9 cellular contexts compared by ENCODE assay signal in genomic region chr6:10534418-10534760, GRCh38. TPM values are rescaled to one million over a fixed set of nuclear protein-coding genes. Genes with fewer than 3 reads are reported as not detected.
DNase-seq lines count a peak whose midpoint lies in the region; ATAC-seq and TF ChIP-seq lines count a peak whose summit lies in the region.
"Had no signal": no experiment of that assay in that cellular context is flagged by ENCODE, and none has a peak within 500 bp of the region (broad histone marks: within the 10 kb centered on the region; RNA-seq: fewer than 3 reads in every experiment).

No MANE protein-coding gene starts in this region.

- peaks cover 18 to 43% of the 10 kb centered on the region in 2 donors for H3K27me3 Mint-ChIP-seq in natural killer cell treated with Interleukin-12 subunit alpha and Interleukin-12 subunit beta and Interleukin-15 and Interleukin-18, amount 100 ng/mL, for 72 hours
- H3K27me3 Mint-ChIP-seq in natural killer cell (ENCODE audit: low read depth in 2 of 2) (peaks cover 26 to 30% of the 10 kb centered on the region in 2 donors), mesothelial cell of epicardium (ENCODE audit: low read depth) (no peaks in the 10 kb centered on the region)
- H3K27me3 Mint-ChIP-seq in stimulated activated naive B cell treated with anti-CD40 and anti-IgM and Interleukin-4, amounts not matched to agents 10 μg/mL and 1 μg/mL and 100 μg/mL, for 72 hours = no peaks in the 10 kb centered on the region
- H3K27me3 Mint-ChIP-seq: activated T-cell treated with anti-CD3 and anti-CD28 coated beads, Interleukin-2, amount 50 U/mL, for 24 hours had no signal

- no peak for ATAC-seq in natural killer cell treated with Interleukin-12 subunit alpha and Interleukin-12 subunit beta and Interleukin-15 and Interleukin-18, amount 100 ng/mL, for 72 hours
- ATAC-seq in natural killer cell = no peak
- ATAC-seq in HG02571 (IDR thresholded peaks at IDR 0.05; ENCODE audit: unreplicated experiment) = peak; percentile 16
- ATAC-seq in HG03457 (IDR thresholded peaks at IDR 0.05; ENCODE audit: unreplicated experiment) = peak; percentile 16
- peak; percentile 60 to 70 for ATAC-seq in stimulated activated naive B cell treated with anti-CD40 and anti-IgM and Interleukin-4, amounts not matched to agents 10 μg/mL and 1 μg/mL and 100 μg/mL, for 72 hours (replicated peaks)

- TF ChIP-seq CTCF in natural killer cell (IDR thresholded peaks at IDR 0.05) (no peak), mesothelial cell of epicardium (IDR thresholded peaks at IDR 0.05; ENCODE audit: unreplicated experiment) (no peak)

- no peak for DNase-seq in natural killer cell treated with Interleukin-12 subunit alpha and Interleukin-12 subunit beta and Interleukin-15 and Interleukin-18, amount 100 ng/mL, for 72 hours (ENCODE audit: low spot score)
- DNase-seq in natural killer cell (no peak), globus pallidus (ENCODE audit: low spot score) (no peak), NCI-H82 treated with DMSO at 0.1 percent for 48 hours (lab: John Stamatoyannopoulos, UW; ENCODE audit: unreplicated experiment) (no peak), mesothelial cell of epicardium (ENCODE audit: low spot score in 2 of 2, unreplicated experiment in 2 of 2) (no peak)
- no peak for DNase-seq in stimulated activated naive B cell treated with anti-CD40 and anti-IgM and Interleukin-4, amounts not matched to agents 10 μg/mL and 1 μg/mL and 100 μg/mL, for 72 hours

- intact Hi-C loops in natural killer cell (cut with micrococcal nuclease) = no loop called here

- H3K4me1 Mint-ChIP-seq in natural killer cell treated with Interleukin-12 subunit alpha and Interleukin-12 subunit beta and Interleukin-15 and Interleukin-18, amount 100 ng/mL, for 72 hours (ENCODE audit: low read depth in 2 of 2) = peaks cover 20 to 21% of the 10 kb centered on the region in 2 donors
- peaks cover 6 to 24% of the 10 kb centered on the region in 2 donors for H3K4me1 Mint-ChIP-seq in natural killer cell
- peaks cover 51 to 86% of the 10 kb centered on the region in 2 donors for H3K4me1 Mint-ChIP-seq in stimulated activated naive B cell treated with anti-CD40 and anti-IgM and Interleukin-4, amounts not matched to agents 10 μg/mL and 1 μg/mL and 100 μg/mL, for 72 hours
- no peaks in the 10 kb centered on the region for H3K4me1 Mint-ChIP-seq in mesothelial cell of epicardium

- H3K27ac Mint-ChIP-seq in natural killer cell treated with Interleukin-12 subunit alpha and Interleukin-12 subunit beta and Interleukin-15 and Interleukin-18, amount 100 ng/mL, for 72 hours = peak overlapping the region in 1 of 2 donors; percentile 47
- no peak overlapping the region for H3K27ac Mint-ChIP-seq in natural killer cell
- H3K27ac Mint-ChIP-seq in stimulated activated naive B cell treated with anti-CD40 and anti-IgM and Interleukin-4, amounts not matched to agents 10 μg/mL and 1 μg/mL and 100 μg/mL, for 72 hours = peak overlapping the region; percentile 100
- no peak overlapping the region for H3K27ac Mint-ChIP-seq in mesothelial cell of epicardium

- no peaks in the 10 kb centered on the region for H3K36me3 Mint-ChIP-seq in natural killer cell treated with Interleukin-12 subunit alpha and Interleukin-12 subunit beta and Interleukin-15 and Interleukin-18, amount 100 ng/mL, for 72 hours
- H3K36me3 Mint-ChIP-seq in natural killer cell (no peaks in the 10 kb centered on the region), mesothelial cell of epicardium (peaks cover 32% of the 10 kb centered on the region)
- peaks cover 23 to 45% of the 10 kb centered on the region in 2 donors for H3K36me3 Mint-ChIP-seq in stimulated activated naive B cell treated with anti-CD40 and anti-IgM and Interleukin-4, amounts not matched to agents 10 μg/mL and 1 μg/mL and 100 μg/mL, for 72 hours

- H3K9me3 Mint-ChIP-seq in natural killer cell treated with Interleukin-12 subunit alpha and Interleukin-12 subunit beta and Interleukin-15 and Interleukin-18, amount 100 ng/mL, for 72 hours = no peaks in the 10 kb centered on the region
- no peaks in the 10 kb centered on the region for H3K9me3 Mint-ChIP-seq in natural killer cell
- H3K9me3 Mint-ChIP-seq in stimulated activated naive B cell treated with anti-CD40 and anti-IgM and Interleukin-4, amounts not matched to agents 10 μg/mL and 1 μg/mL and 100 μg/mL, for 72 hours = no peaks in the 10 kb centered on the region
- no peaks in the 10 kb centered on the region for H3K9me3 Mint-ChIP-seq in mesothelial cell of epicardium
- H3K9me3 Mint-ChIP-seq: activated T-cell treated with anti-CD3 and anti-CD28 coated beads, Interleukin-2, amount 50 U/mL, for 24 hours had no signal

- peak overlapping the region; percentile 61 for H3K4me3 Mint-ChIP-seq in natural killer cell treated with Interleukin-12 subunit alpha and Interleukin-12 subunit beta and Interleukin-15 and Interleukin-18, amount 100 ng/mL, for 72 hours
- H3K4me3 Mint-ChIP-seq in natural killer cell (no peak overlapping the region), mesothelial cell of epicardium (no peak overlapping the region)
- peak overlapping the region; percentile 76 to 77 for H3K4me3 Mint-ChIP-seq in stimulated activated naive B cell treated with anti-CD40 and anti-IgM and Interleukin-4, amounts not matched to agents 10 μg/mL and 1 μg/mL and 100 μg/mL, for 72 hours
- H3K4me3 Mint-ChIP-seq: activated T-cell treated with anti-CD3 and anti-CD28 coated beads, Interleukin-2, amount 50 U/mL, for 24 hours had no signal

RNA-seq across cellular contexts. Expression of gene GCNT2, which starts 13.2 kb away (rescaled TPM):
- total RNA-seq in natural killer cell treated with Interleukin-12 subunit alpha and Interleukin-12 subunit beta and Interleukin-15 and Interleukin-18, amount 100 ng/mL, for 72 hours = 1 to 10 TPM; 2.4 to 6.9 TPM
- total RNA-seq in natural killer cell (1 to 10 TPM in 1 of 3 donors, under 1 TPM in 2; 0.79 to 4.7 (median 0.80) TPM), mesothelial cell of epicardium (29.3 to 35.0 TPM (median 32.2 TPM) in 3 replicates)

Comparison
In these comparisons a context has a peak if more than half of its experiments do, and no peak if none do; other contexts are left out.
1. H3K4me3 Mint-ChIP-seq: peak in natural killer cell treated with Interleukin-12 subunit alpha and Interleukin-12 subunit beta and Interleukin-15 and Interleukin-18, amount 100 ng/mL, for 72 hours (single experiment) and stimulated activated naive B cell treated with anti-CD40 and anti-IgM and Interleukin-4, amounts not matched to agents 10 μg/mL and 1 μg/mL and 100 μg/mL, for 72 hours (2 of 2); none in natural killer cell (single experiment) and mesothelial cell of epicardium (single experiment).
2. ATAC-seq: peak in HG02571 (single experiment), HG03457 (single experiment) and stimulated activated naive B cell treated with anti-CD40 and anti-IgM and Interleukin-4, amounts not matched to agents 10 μg/mL and 1 μg/mL and 100 μg/mL, for 72 hours (2 of 2); none in natural killer cell treated with Interleukin-12 subunit alpha and Interleukin-12 subunit beta and Interleukin-15 and Interleukin-18, amount 100 ng/mL, for 72 hours (0 of 2) and natural killer cell (0 of 3).